Comparison of ENCODE assay signal across 8 cellular contexts in the genomic region with DNA sequence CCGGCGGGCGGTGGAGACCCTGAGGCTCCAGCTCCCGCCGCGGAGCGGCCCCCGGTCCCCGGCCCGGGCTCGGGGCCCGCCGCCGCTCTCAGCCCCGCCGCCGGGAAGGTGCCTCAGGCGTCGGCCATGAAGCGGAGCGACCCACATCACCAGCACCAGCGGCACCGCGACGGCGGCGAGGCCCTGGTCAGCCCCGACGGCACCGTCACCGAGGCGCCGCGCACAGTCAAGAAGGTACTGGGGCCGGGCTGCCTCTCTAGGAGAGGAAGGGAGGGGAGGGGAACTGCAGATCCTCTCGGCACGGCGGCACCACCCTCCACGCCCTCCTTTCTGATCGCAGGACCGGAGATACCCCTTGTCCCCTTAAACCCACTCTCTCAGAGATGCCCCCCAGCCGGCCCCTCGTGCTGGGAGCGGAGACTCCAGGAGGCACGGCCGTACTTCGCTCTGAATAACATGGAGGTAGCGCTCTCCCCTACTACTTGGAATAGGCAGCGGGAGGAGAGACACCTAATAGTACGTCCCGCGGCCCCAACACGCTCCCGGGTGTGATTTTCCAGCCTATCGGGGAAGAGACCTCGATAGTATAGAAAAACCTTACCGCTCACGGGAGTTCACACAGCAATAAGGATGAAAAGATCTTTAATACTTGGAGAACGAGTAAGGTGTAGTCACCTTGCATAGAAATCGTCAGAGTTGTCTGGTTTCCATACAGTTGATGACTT. TPM values are rescaled to one million over a fixed set of nuclear protein-coding genes. Genes with fewer than 3 reads are reported as not detected.
DNase-seq lines count a peak whose midpoint lies in the region; TF ChIP-seq lines count a peak whose summit lies in the region.

No MANE protein-coding gene starts in this region.

- peaks cover 10% of the 10 kb centered on the region; the same call in 1 of the 2 replicates for H3K4me1 ChIP-seq in iPS-20b (ENCODE audit: insufficient read depth, low read length)
- H3K4me1 ChIP-seq in skeletal muscle tissue (ENCODE audit: control insufficient read depth in 3 of 3, insufficient read depth in 3 of 3, low read length in 3 of 3), result peaks cover 15 to 24% (median 23%) of the 10 kb centered on the region in 3 donors

- peak; percentile 58 for DNase-seq in GM03348 (ENCODE audit: low spot score)
- peak; percentile 78 for DNase-seq in H7
- DNase-seq in LoVo (ENCODE audit: low spot score), result peak; percentile 62
- peak; percentile 56 for DNase-seq in T-helper 2 cell treated with Interferon-gamma antibody and Interleukin-4, amounts not matched to agents 5 μg/mL and 100 μg/mL, for 36 hours (ENCODE audit: low spot score)
- peak; percentile 44 for DNase-seq in astrocyte of the spinal cord (ENCODE audit: low read depth, low spot score)
- DNase-seq in superior temporal gyrus (ENCODE audit: extremely low spot score), result no peak

- H3K4me3 ChIP-seq in H7 (ENCODE audit: insufficient read depth, low read depth, low read length) (peak overlapping the region; percentile 86), astrocyte of the spinal cord (ENCODE audit: low read depth, low read length) (peak overlapping the region; percentile 72), iPS-20b (ENCODE audit: low read length) (peak overlapping the region; percentile 93), skeletal muscle tissue (ENCODE audit: low read length in 3 of 3) (peak overlapping the region; percentile 87 to 91 (median 89))

- H3K4me1 Mint-ChIP-seq in T-helper 2 cell treated with Interferon-gamma antibody and Interleukin-4, amounts not matched to agents 5 μg/mL and 100 μg/mL, for 36 hours (ENCODE audit: low read depth), result peaks cover 29% of the 10 kb centered on the region

- H3K36me3 ChIP-seq in H7 (replicated peaks; ENCODE audit: control insufficient read depth, insufficient read depth, low read length) (no peaks in the 10 kb centered on the region), iPS-20b (ENCODE audit: insufficient read depth, low read depth, low read length) (no peaks in the 10 kb centered on the region), skeletal muscle tissue (ENCODE audit: control insufficient read depth in 3 of 3, insufficient read depth in 3 of 3, low read length in 3 of 3) (no peaks in the 10 kb centered on the region)

- no peak for TF ChIP-seq CTCF in astrocyte of the spinal cord (IDR thresholded peaks at IDR 0.05; ENCODE audit: low read depth, low read length)

- in situ Hi-C loops in astrocyte of the spinal cord (cut with HindIII; ENCODE audit: low sequenced_read_pairs), result no loop called here

- no peaks in the 10 kb centered on the region for H3K27me3 Mint-ChIP-seq in T-helper 2 cell treated with Interferon-gamma antibody and Interleukin-4, amounts not matched to agents 5 μg/mL and 100 μg/mL, for 36 hours (ENCODE audit: low read depth)

- H3K9ac ChIP-seq in iPS-20b (ENCODE audit: low read depth, low read length) (peak overlapping the region; percentile 73), skeletal muscle tissue (ENCODE audit: low read depth in 1 of 3, low read length in 3 of 3) (peak overlapping the region; percentile 78 to 86 (median 82))

- H3K9me3 ChIP-seq in iPS-20b (ENCODE audit: insufficient read depth, low read depth, low read length) (no peaks in the 10 kb centered on the region), skeletal muscle tissue (ENCODE audit: control insufficient read depth in 3 of 3, low read length in 3 of 3) (no peaks in the 10 kb centered on the region)

- peak overlapping the region; percentile 95 for H3K4me3 Mint-ChIP-seq in T-helper 2 cell treated with Interferon-gamma antibody and Interleukin-4, amounts not matched to agents 5 μg/mL and 100 μg/mL, for 36 hours

- H3K36me3 Mint-ChIP-seq in T-helper 2 cell treated with Interferon-gamma antibody and Interleukin-4, amounts not matched to agents 5 μg/mL and 100 μg/mL, for 36 hours (ENCODE audit: low read depth), result no peaks in the 10 kb centered on the region

- peak overlapping the region; percentile 58 for H3K27ac ChIP-seq in iPS-20b (ENCODE audit: low read length)
- H3K27ac ChIP-seq in skeletal muscle tissue (ENCODE audit: low read depth, low read length), result peak overlapping the region; percentile 98

- H3K27me3 ChIP-seq in H7 (ENCODE audit: control insufficient read depth, insufficient read depth, low read length), result no peaks in the 10 kb centered on the region
- H3K27me3 ChIP-seq in iPS-20b (ENCODE audit: insufficient read depth, low read length), result peaks cover 12% of the 10 kb centered on the region; the same call in 1 of the 2 replicates
- no peaks in the 10 kb centered on the region for H3K27me3 ChIP-seq in skeletal muscle tissue (ENCODE audit: control insufficient read depth in 3 of 3, insufficient read depth in 3 of 3, low read length in 3 of 3)

- no peaks in the 10 kb centered on the region for H3K9me3 Mint-ChIP-seq in T-helper 2 cell treated with Interferon-gamma antibody and Interleukin-4, amounts not matched to agents 5 μg/mL and 100 μg/mL, for 36 hours

- H3K27ac Mint-ChIP-seq in T-helper 2 cell treated with Interferon-gamma antibody and Interleukin-4, amounts not matched to agents 5 μg/mL and 100 μg/mL, for 36 hours, result peak overlapping the region; percentile 67

RNA-seq across cellular contexts. Expression of a gene that starts 0.5 kb away (rescaled TPM):
- 14.2 and 26.9 TPM in 2 replicates for total RNA-seq in H7 (2014; rRNA removed; shearing (Covaris generic))
- 12.0 TPM for total RNA-seq in skeletal muscle tissue

RNA-seq across cellular contexts. Expression of a gene that starts 36.9 kb away (rescaled TPM):
- total RNA-seq in H7 (2014; rRNA removed; shearing (Covaris generic)), result 44.9 and 49.6 TPM in 2 replicates
- total RNA-seq in skeletal muscle tissue, result 28.7 TPM
